Comparison of ENCODE assay signal across 13 cellular contexts in genomic region chr18:61992285-61992684, GRCh38.
A peak's percentile ranks its signal among the peaks of the same experiment; 100 is the strongest.
DNase-seq lines count a peak whose midpoint lies in the region; ATAC-seq and TF ChIP-seq lines count a peak whose summit lies in the region.
"Had no signal": no experiment of that assay in that cellular context is flagged by ENCODE, and none has a peak within 500 bp of the region (broad histone marks: within the 10 kb centered on the region; RNA-seq: fewer than 3 reads in every experiment).

No MANE protein-coding gene starts in this region.

- peak; percentile 90 for ATAC-seq in PC-3
- no peak for ATAC-seq in HG03354 (IDR thresholded peaks at IDR 0.05; ENCODE audit: poor library complexity, severe bottlenecking, unreplicated experiment)

- H3K9ac ChIP-seq in PC-3 (ENCODE audit: low read length) (peak overlapping the region; percentile 9; the same call in 1 of the 2 replicates), endodermal cell (ENCODE audit: extremely low read depth, low read length, poor library complexity, severe bottlenecking) (no peak overlapping the region)

- peaks cover 2% of the 10 kb centered on the region for H3K4me1 Mint-ChIP-seq in endodermal cell
- H3K4me1 Mint-ChIP-seq in nephron: peaks cover 23% of the 10 kb centered on the region

- peak overlapping the region; percentile 8 for H3K27ac Mint-ChIP-seq in endodermal cell
- H3K27ac Mint-ChIP-seq in nephron: peak overlapping the region; percentile 68 to 74 (median 72)

- H3K4me1 ChIP-seq in PC-3 (ENCODE audit: insufficient read depth, low read length): peaks cover 25% of the 10 kb centered on the region
- no peaks in the 10 kb centered on the region for H3K4me1 ChIP-seq in endodermal cell (ENCODE audit: control insufficient read depth, insufficient read depth, low read length)
- H3K4me1 ChIP-seq: Caco-2 had no signal

- H3K9me3 Mint-ChIP-seq in endodermal cell (no peaks in the 10 kb centered on the region), nephron (no peaks in the 10 kb centered on the region)

- H3K27ac ChIP-seq in PC-3 (ENCODE audit: low read length) (peak overlapping the region; percentile 70), endodermal cell (ENCODE audit: low read depth, low read length) (no peak overlapping the region)
- H3K27ac ChIP-seq: WERI-Rb-1 had no signal

- no peaks in the 10 kb centered on the region for H3K27me3 Mint-ChIP-seq in endodermal cell (ENCODE audit: insufficient read depth)
- H3K27me3 Mint-ChIP-seq in nephron (ENCODE audit: low read depth): no peaks in the 10 kb centered on the region

- H3K4me3 Mint-ChIP-seq in endodermal cell: no peak overlapping the region
- no peak overlapping the region for H3K4me3 Mint-ChIP-seq in nephron
- H3K4me3 Mint-ChIP-seq: neural crest cell had no signal

- peak overlapping the region; percentile 61 for H3K4me2 ChIP-seq in PC-3 (ENCODE audit: low read length)

- H3K36me3 Mint-ChIP-seq in endodermal cell (ENCODE audit: low read depth): no peaks in the 10 kb centered on the region
- no peaks in the 10 kb centered on the region for H3K36me3 Mint-ChIP-seq in nephron (ENCODE audit: low read depth)

- CTCF ChIA-PET in PC-3 (lab: Charles Lee): no interaction called here

- H4K20me1 ChIP-seq in PC-3 (ENCODE audit: low read length): no peaks in the 10 kb centered on the region

- BruUV-seq in PC-3 (replicated peaks; lab: Mats Ljungman, UMichigan): no TSS peak

- no peaks in the 10 kb centered on the region for H3K27me3 ChIP-seq in PC-3 (ENCODE audit: low read length)
- no peaks in the 10 kb centered on the region for H3K27me3 ChIP-seq in endodermal cell (ENCODE audit: control insufficient read depth, insufficient read depth, low read length, poor library complexity, severe bottlenecking)

- H3K36me3 ChIP-seq in PC-3 (ENCODE audit: low read depth, low read length): no peaks in the 10 kb centered on the region
- no peaks in the 10 kb centered on the region for H3K36me3 ChIP-seq in endodermal cell (ENCODE audit: control insufficient read depth, insufficient read depth, low read length)
- H3K36me3 ChIP-seq: WERI-Rb-1 had no signal

- no peaks in the 10 kb centered on the region for H3K9me2 ChIP-seq in PC-3 (replicated peaks; ENCODE audit: low read length)

- intact Hi-C loops in PC-3 (cut with micrococcal nuclease): no loop called here

- peak overlapping the region; percentile 52 for H2AFZ ChIP-seq in PC-3 (ENCODE audit: low read length)

- H3K79me2 ChIP-seq in PC-3 (ENCODE audit: low read length): no peaks in the 10 kb centered on the region

- 60% methylated on average over 1 of the region's 1 CpG; no CpG with 5 or more reads in 1 of the 2 experiments for WGBS in endodermal cell (ENCODE audit: insufficient coverage in 1 of 2, insufficient read length in 1 of 2), 2 experiments

- POLR2A ChIA-PET in PC-3 (lab: Charles Lee; ENCODE audit: unreplicated experiment): no interaction called here

- H3K9me3 ChIP-seq in PC-3 (ENCODE audit: low read length) (no peaks in the 10 kb centered on the region), endodermal cell (ENCODE audit: control insufficient read depth, low read length) (no peaks in the 10 kb centered on the region)
- H3K9me3 ChIP-seq: Caco-2 had no signal

- H3F3A ChIP-seq in PC-3 (ENCODE audit: low read length, unreplicated experiment): no peaks in the 10 kb centered on the region

- peak; percentile 27 for DNase-seq in COLO829 (ENCODE audit: low spot score)
- DNase-seq in PC-3: peak; percentile 86
- no peak for DNase-seq in endodermal cell
- no peak for DNase-seq in stimulated activated naive CD4-positive, alpha-beta T cell treated with Interleukin-2 at 50 U/mL for 16 hours (lab: John Stamatoyannopoulos, UW)
- DNase-seq in hippocampal formation (lab: John Stamatoyannopoulos, UW): no peak
- DNase-seq in NCI-H2196 treated with DMSO at 0.1 percent for 48 hours (lab: John Stamatoyannopoulos, UW; ENCODE audit: unreplicated experiment): no peak
- DNase-seq: activated naive CD4-positive, alpha-beta T cell treated with anti-CD3 and anti-CD28 coated beads, Interleukin-2, amount 50 U/mL, for 16 hours; Caco-2; glutamatergic neuron; WERI-Rb-1 had no signal

- TF ChIP-seq CTCF in PC-3 (conservative IDR thresholded peaks at IDR 0.05; ENCODE audit: low read depth, low read length) (no peak), endodermal cell (conservative IDR thresholded peaks at IDR 0.05) (no peak), nephron (IDR thresholded peaks at IDR 0.05; ENCODE audit: unreplicated experiment in 3 of 3) (no peak)

- peak overlapping the region; percentile 10; the same call in 1 of the 2 replicates for H3K4me3 ChIP-seq in PC-3 (ENCODE audit: low read length)
- no peak overlapping the region for H3K4me3 ChIP-seq in endodermal cell (ENCODE audit: low read length)

Comparison
In these comparisons a context has a peak if more than half of its experiments do, and no peak if none do; other contexts are left out.
1. DNase-seq: peak in COLO829 (single experiment) and PC-3 (single experiment); none in endodermal cell (single experiment), stimulated activated naive CD4-positive, alpha-beta T cell treated with Interleukin-2 at 50 U/mL for 16 hours (single experiment), hippocampal formation (0 of 2) and NCI-H2196 treated with DMSO at 0.1 percent for 48 hours (single experiment).